In genomic region chr11:18366286-18366685, GRCh38 we compare ENCODE assay signal across 17 cellular contexts. TPM values are rescaled to one million over a fixed set of nuclear protein-coding genes. Genes with fewer than 3 reads are reported as not detected.
"Had no signal": no experiment of that assay in that cellular context is flagged by ENCODE, and none has a peak within 500 bp of the region (broad histone marks: within the 10 kb centered on the region; RNA-seq: fewer than 3 reads in every experiment).

No MANE protein-coding gene starts in this region.

- H3K4me1 ChIP-seq: esophagus muscularis mucosa, testis, upper lobe of right lung had no signal

- H3K4me3 Mint-ChIP-seq: nephron; stimulated activated naive CD8-positive, alpha-beta T cell treated with anti-CD3 and anti-CD28 coated beads, Interleukin-15, Interleukin-2, amounts not matched to agents 100 ng/mL and 50 ng/mL, for 24 hours had no signal

- H3K27ac ChIP-seq: brain microvascular endothelial cell, esophagus muscularis mucosa, testis, upper lobe of right lung had no signal

- H3K27me3 ChIP-seq: brain microvascular endothelial cell, dorsolateral prefrontal cortex, esophagus muscularis mucosa, testis, upper lobe of right lung had no signal

- H3K27me3 Mint-ChIP-seq: stimulated activated naive CD8-positive, alpha-beta T cell treated with anti-CD3 and anti-CD28 coated beads, Interleukin-15, Interleukin-2, amounts not matched to agents 100 ng/mL and 50 ng/mL, for 24 hours had no signal

- ATAC-seq: activated CD4-positive, CD25-positive, alpha-beta regulatory T cell treated with anti-CD3 and anti-CD28 coated beads, Interleukin-2, amount 50 U/mL, for 24 hours; activated naive CD4-positive, alpha-beta T cell treated with anti-CD3 and anti-CD28 coated beads, Interleukin-2, amount 50 U/mL, for 72 hours; left lobe of liver; upper lobe of right lung had no signal

- H3K9me3 ChIP-seq: esophagus muscularis mucosa, SK-N-SH, testis, upper lobe of right lung had no signal

- DNase-seq: activated CD4-positive, alpha-beta T cell treated with anti-CD3 and anti-CD28 coated beads, Interleukin-2, amount 50 U/mL, for 48 hours; activated effector memory CD4-positive, alpha-beta T cell treated with anti-CD3 and anti-CD28 coated beads, Interleukin-2, amount 50 U/mL, for 16 hours; brain microvascular endothelial cell; dorsolateral prefrontal cortex; foreskin fibroblast; mammary epithelial cell; stimulated activated CD4-positive, alpha-beta T cell treated with anti-CD3 and anti-CD28 coated beads, Interleukin-4, amount 100 ng/mL, for 1 hour; stimulated activated CD8-positive, alpha-beta memory T cell treated with anti-CD3 and anti-CD28 coated beads, Interleukin-4, amount 100 ng/mL, for 48 hours; testis; upper lobe of right lung had no signal

- H3K4me3 ChIP-seq: dorsolateral prefrontal cortex, esophagus muscularis mucosa, testis, upper lobe of right lung had no signal

- H3K27ac Mint-ChIP-seq: nephron; stimulated activated naive CD8-positive, alpha-beta T cell treated with anti-CD3 and anti-CD28 coated beads, Interleukin-15, Interleukin-2, amounts not matched to agents 100 ng/mL and 50 ng/mL, for 24 hours had no signal

- H3K9me3 Mint-ChIP-seq: activated naive CD4-positive, alpha-beta T cell treated with anti-CD3 and anti-CD28 coated beads, Interleukin-2, amount 50 U/mL, for 72 hours; nephron; stimulated activated naive CD8-positive, alpha-beta T cell treated with anti-CD3 and anti-CD28 coated beads, Interleukin-15, Interleukin-2, amounts not matched to agents 100 ng/mL and 50 ng/mL, for 24 hours had no signal

RNA-seq across cellular contexts. Expression of gene LDHC, which starts 45.8 kb away (rescaled TPM):
- total RNA-seq: activated naive CD4-positive, alpha-beta T cell treated with anti-CD3 and anti-CD28 coated beads, Interleukin-2, amount 50 U/mL, for 72 hours; esophagus muscularis mucosa; left lobe of liver; upper lobe of right lung had no signal
- polyA plus RNA-seq: SK-N-SH had no signal
